In the genomic region with DNA sequence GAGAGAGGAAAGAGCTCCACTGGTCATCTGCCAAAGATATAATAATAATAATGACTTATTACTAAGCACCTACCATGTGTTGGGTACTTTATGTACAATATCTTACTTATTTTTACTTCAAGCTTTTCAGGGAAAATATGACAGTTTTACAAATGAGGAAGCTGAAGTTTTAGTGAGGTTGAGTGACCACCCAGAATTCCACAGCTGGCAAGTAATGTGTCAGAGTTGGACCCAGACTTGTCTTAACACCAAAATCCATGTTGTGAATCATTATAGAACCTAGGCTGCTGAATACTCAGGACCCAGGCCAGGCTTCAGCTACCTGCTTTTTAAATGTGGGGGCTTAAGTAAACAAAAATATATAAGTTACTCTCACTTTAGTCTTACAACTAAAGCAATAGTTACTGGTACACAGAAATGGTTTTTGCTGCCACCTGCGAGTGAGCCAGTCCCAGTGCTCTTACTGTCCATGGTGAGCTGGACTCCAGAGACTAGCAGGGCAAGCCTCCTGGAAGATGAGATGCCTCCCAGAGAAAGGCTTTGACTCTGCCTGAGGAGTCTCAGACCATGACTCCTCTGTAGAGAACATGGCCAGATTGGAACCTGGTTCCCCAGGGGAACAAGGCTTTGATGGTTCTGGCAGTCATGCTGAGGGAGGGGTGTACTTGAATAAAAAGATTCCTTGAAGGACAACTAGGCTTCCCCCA, we compare ENCODE assay signal across 12 cellular contexts. TPM values are rescaled to one million over a fixed set of nuclear protein-coding genes. Genes with fewer than 3 reads are reported as not detected.
DNase-seq lines count a peak whose midpoint lies in the region; ATAC-seq and TF ChIP-seq lines count a peak whose summit lies in the region.
"Had no signal": no experiment of that assay in that cellular context is flagged by ENCODE, and none has a peak within 500 bp of the region (broad histone marks: within the 10 kb centered on the region; RNA-seq: fewer than 3 reads in every experiment).

No MANE protein-coding gene starts in this region.

- ATAC-seq in HCT116: no peak
- ATAC-seq in WTC11: no peak
- ATAC-seq in HG03432 (IDR thresholded peaks at IDR 0.05; ENCODE audit: unreplicated experiment): no peak
- ATAC-seq in HG02981 (IDR thresholded peaks at IDR 0.05; ENCODE audit: unreplicated experiment): no peak

- H3K9me2 ChIP-seq in HCT116 (ENCODE audit: insufficient read depth): no peaks in the 10 kb centered on the region
- H3K9me2 ChIP-seq in hepatocyte (replicated peaks; ENCODE audit: insufficient read depth): no peaks in the 10 kb centered on the region

- H3K27me3 ChIP-seq in HCT116 (ENCODE audit: insufficient read depth, low read length): no peaks in the 10 kb centered on the region
- no peaks in the 10 kb centered on the region for H3K27me3 ChIP-seq in hepatocyte
- H3K27me3 ChIP-seq in smooth muscle cell (ENCODE audit: low read depth): no peaks in the 10 kb centered on the region

- RAD21 ChIA-PET in HCT116 (lab: Charles Lee; ENCODE audit: low non-redundant PET in 1 of 2, low total read pairs in 2 of 2, uncharacterized antibody in 2 of 2, unreplicated experiment in 2 of 2): no interaction called here

- H3K79me2 ChIP-seq in HCT116 (ENCODE audit: insufficient read depth, low read length) (peaks cover 3% of the 10 kb centered on the region; the same call in 1 of the 2 replicates), hepatocyte (peaks cover 43% of the 10 kb centered on the region), smooth muscle cell (ENCODE audit: low read depth) (peaks cover 36% of the 10 kb centered on the region)

- TF ChIP-seq RAD21 in HCT116 (IDR thresholded peaks at IDR 0.05; ENCODE audit: low read depth): no peak

- no peaks in the 10 kb centered on the region for H3K36me3 ChIP-seq in HCT116 (ENCODE audit: control insufficient read depth in 1 of 2, insufficient read depth in 2 of 2, low read length in 2 of 2)
- no peaks in the 10 kb centered on the region for H3K36me3 ChIP-seq in hepatocyte (replicated peaks; ENCODE audit: insufficient read depth, low read depth)
- H3K36me3 ChIP-seq in smooth muscle cell (ENCODE audit: low read depth): no peaks in the 10 kb centered on the region
- H3K36me3 ChIP-seq: HAP-1 had no signal

- H3K9ac ChIP-seq in HCT116 (ENCODE audit: low read length): peak overlapping the region; percentile 18; the same call in 1 of the 2 replicates
- H3K9ac ChIP-seq in smooth muscle cell (ENCODE audit: low read depth): peak overlapping the region; percentile 87

- no peaks in the 10 kb centered on the region for H3K27me3 Mint-ChIP-seq in WTC11 (ENCODE audit: low read depth)

- peaks cover 47% of the 10 kb centered on the region for H3K4me1 Mint-ChIP-seq in WTC11

- H3K4me2 ChIP-seq in HCT116 (ENCODE audit: low read length) (peak overlapping the region; percentile 70), hepatocyte (no peak overlapping the region), smooth muscle cell (peak overlapping the region; percentile 80)

- intact Hi-C loops in HCT116 (cut with micrococcal nuclease): no loop called here

- peaks cover 46 to 64% of the 10 kb centered on the region in 2 experiments for H3K4me1 ChIP-seq in HCT116 (ENCODE audit: control insufficient read depth in 1 of 2, insufficient read depth in 2 of 2, low read length in 2 of 2)
- peaks cover 40% of the 10 kb centered on the region for H3K4me1 ChIP-seq in hepatocyte (ENCODE audit: insufficient read depth)
- peaks cover 55% of the 10 kb centered on the region for H3K4me1 ChIP-seq in smooth muscle cell (ENCODE audit: low read depth)
- H3K4me1 ChIP-seq: HAP-1 had no signal

- WGBS in hepatocyte (ENCODE audit: low lambda C conversion rate, missing lambda C conversion rate): 90% methylated on average over 1 of the region's 1 CpG
- WGBS in smooth muscle cell (ENCODE audit: low lambda C conversion rate): 82% methylated on average over 1 of the region's 1 CpG

- DNase-seq in HCT116 (ENCODE audit: low read depth, low spot score): no peak
- DNase-seq in WTC11 (ENCODE audit: low spot score): no peak
- no peak for DNase-seq in hepatocyte (ENCODE audit: low spot score)
- no peak for DNase-seq in smooth muscle cell (lab: John Stamatoyannopoulos, UW; ENCODE audit: unreplicated experiment)
- no peak for DNase-seq in UCSD-AML1 (lab: John Stamatoyannopoulos, UW; ENCODE audit: unreplicated experiment)
- DNase-seq in NCI-H446 treated with DMSO at 0.1 percent for 48 hours (lab: John Stamatoyannopoulos, UW): no peak
- DNase-seq: DND-41; NCI-H2081 treated with DMSO at 0.1 percent for 48 hours; stimulated activated CD4-positive, alpha-beta T cell treated with anti-CD3 and anti-CD28 coated beads, Interleukin-2, amount 100 ng/mL, for 24 hours had no signal

- POLR2A ChIA-PET in HCT116 (lab: Charles Lee): no interaction called here
- POLR2A ChIA-PET in WTC11 (lab: Charles Lee): interaction anchor here (2.5 kb wide), 1 partner anchor 19 kb away, joined by 6 read pairs; no protein-coding TSS in a partner anchor

- peak overlapping the region; percentile 35; the same call in 1 of the 2 replicates for H3K27ac Mint-ChIP-seq in WTC11

- H3K9me3 ChIP-seq in HCT116 (ENCODE audit: control insufficient read depth in 1 of 2, insufficient read depth in 1 of 2, low read depth in 1 of 2, low read length in 2 of 2) (no peaks in the 10 kb centered on the region), hepatocyte (ENCODE audit: low read depth) (no peaks in the 10 kb centered on the region), smooth muscle cell (replicated peaks; ENCODE audit: low read depth) (no peaks in the 10 kb centered on the region)
- H3K9me3 ChIP-seq: HAP-1 had no signal

- TF ChIP-seq CTCF in HCT116 (IDR thresholded peaks at IDR 0.05 in 2 of 3, conservative IDR thresholded peaks at IDR 0.05 in 1 of 3; ENCODE audit: borderline replicate concordance in 1 of 3, insufficient read depth in 1 of 3, low read depth in 2 of 3, low read length in 2 of 3): no peak
- no peak for TF ChIP-seq CTCF in WTC11 (IDR thresholded peaks at IDR 0.05)
- no peak for TF ChIP-seq CTCF in hepatocyte (IDR thresholded peaks at IDR 0.05; ENCODE audit: poor library complexity)
- TF ChIP-seq CTCF in smooth muscle cell (IDR thresholded peaks at IDR 0.05; ENCODE audit: borderline replicate concordance, insufficient read depth, poor library complexity, severe bottlenecking): no peak

- no peak overlapping the region for H2AFZ ChIP-seq in HCT116 (ENCODE audit: low read depth, low read length, poor library complexity, severe bottlenecking)
- H2AFZ ChIP-seq in hepatocyte: no peak overlapping the region
- no peak overlapping the region for H2AFZ ChIP-seq in smooth muscle cell (ENCODE audit: low read depth)

- H3K9me3 Mint-ChIP-seq in WTC11: no peaks in the 10 kb centered on the region

- peaks cover 40% of the 10 kb centered on the region for H3F3A ChIP-seq in smooth muscle cell (ENCODE audit: low read depth)

- no TSS peak for BruUV-seq in HCT116 (replicated peaks; lab: Mats Ljungman, UMichigan)

- no peaks in the 10 kb centered on the region for H3K36me3 Mint-ChIP-seq in WTC11

- H3K27ac ChIP-seq in HCT116 (ENCODE audit: low read depth, low read length) (no peak overlapping the region), hepatocyte (peak overlapping the region; percentile 91), smooth muscle cell (ENCODE audit: low read depth) (peak overlapping the region; percentile 99)

- TF ChIP-seq POLR2A in HCT116 (IDR thresholded peaks at IDR 0.05; ENCODE audit: borderline replicate concordance, extremely low read depth, insufficient read depth, insufficient read length): no peak

- H4K20me1 ChIP-seq in HCT116 (ENCODE audit: insufficient read depth) (no peaks in the 10 kb centered on the region), hepatocyte (ENCODE audit: insufficient read depth, poor library complexity, severe bottlenecking) (no peaks in the 10 kb centered on the region), smooth muscle cell (ENCODE audit: low read depth) (no peaks in the 10 kb centered on the region)

- H3K4me3 ChIP-seq in HCT116 (replicated peaks in 1 of 2; ENCODE audit: low read depth in 1 of 2, low read length in 2 of 2) (peak overlapping the region in 1 of 2 experiments; percentile 13; a peak in 1 of 4 replicates), hepatocyte (no peak overlapping the region), smooth muscle cell (no peak overlapping the region)
- H3K4me3 ChIP-seq: HAP-1 had no signal

- no peak overlapping the region for H3K4me3 Mint-ChIP-seq in WTC11

- CTCF ChIA-PET in HCT116 (lab: Charles Lee) (no interaction called here), WTC11 (lab: Charles Lee) (interaction anchor here (1.2 to 3.6 kb wide), 4 partner anchors 13 to 84 kb away, joined by 4 to 27 read pairs (median 6); partner anchors contain the start of gene RUSC2)

TF ChIP-seq in HCT116, 20 proteins besides CTCF, POLR2A, EP300 and RAD21 (continues in another document):
- TF ChIP-seq FOSL1 (IDR thresholded peaks at IDR 0.05; ENCODE audit: low read depth) (no peak), SIN3A (IDR thresholded peaks at IDR 0.05; ENCODE audit: low read depth) (no peak), JUND (IDR thresholded peaks at IDR 0.05) (no peak), ZFX (IDR thresholded peaks at IDR 0.05) (no peak), SP1 (IDR thresholded peaks at IDR 0.05; ENCODE audit: low read depth) (no peak), ATF3 (IDR thresholded peaks at IDR 0.05) (no peak), ZNF274 (IDR thresholded peaks at IDR 0.05; ENCODE audit: low read depth, low read length) (no peak), EZH2phosphoT487 (IDR thresholded peaks at IDR 0.05; ENCODE audit: borderline replicate concordance) (no peak)

TF ChIP-seq in WTC11, 78 proteins besides CTCF, POLR2A, EP300 and RAD21 (continues in another document):
- TF ChIP-seq HMGA2 (CRISPR knock-in tag; IDR thresholded peaks at IDR 0.05) (no peak), ZNF219 (CRISPR knock-in tag; IDR thresholded peaks at IDR 0.05; ENCODE audit: borderline replicate concordance) (no peak)

RNA-seq across cellular contexts. Expression of gene RUSC2, which starts 29.9 kb away (rescaled TPM):
- total RNA-seq in HCT116 (2021; ENCODE audit: unreplicated experiment) (11.6 TPM), WTC11 (2021) (7.3 to 9.4 TPM (median 8.7 TPM) in 3 replicates), hepatocyte (12.6 and 17.7 TPM in 2 replicates), smooth muscle cell (16.5 and 18.1 TPM in 2 replicates)
- 7.3 and 7.7 TPM in 2 replicates for polyA plus RNA-seq in HCT116 (2012)
- polyA plus RNA-seq in hepatocyte (16.6 and 17.5 TPM in 2 replicates), smooth muscle cell (21.8 and 29.5 TPM in 2 replicates)
